ENCODE assay signal across 8 cellular contexts in the genomic region with DNA sequence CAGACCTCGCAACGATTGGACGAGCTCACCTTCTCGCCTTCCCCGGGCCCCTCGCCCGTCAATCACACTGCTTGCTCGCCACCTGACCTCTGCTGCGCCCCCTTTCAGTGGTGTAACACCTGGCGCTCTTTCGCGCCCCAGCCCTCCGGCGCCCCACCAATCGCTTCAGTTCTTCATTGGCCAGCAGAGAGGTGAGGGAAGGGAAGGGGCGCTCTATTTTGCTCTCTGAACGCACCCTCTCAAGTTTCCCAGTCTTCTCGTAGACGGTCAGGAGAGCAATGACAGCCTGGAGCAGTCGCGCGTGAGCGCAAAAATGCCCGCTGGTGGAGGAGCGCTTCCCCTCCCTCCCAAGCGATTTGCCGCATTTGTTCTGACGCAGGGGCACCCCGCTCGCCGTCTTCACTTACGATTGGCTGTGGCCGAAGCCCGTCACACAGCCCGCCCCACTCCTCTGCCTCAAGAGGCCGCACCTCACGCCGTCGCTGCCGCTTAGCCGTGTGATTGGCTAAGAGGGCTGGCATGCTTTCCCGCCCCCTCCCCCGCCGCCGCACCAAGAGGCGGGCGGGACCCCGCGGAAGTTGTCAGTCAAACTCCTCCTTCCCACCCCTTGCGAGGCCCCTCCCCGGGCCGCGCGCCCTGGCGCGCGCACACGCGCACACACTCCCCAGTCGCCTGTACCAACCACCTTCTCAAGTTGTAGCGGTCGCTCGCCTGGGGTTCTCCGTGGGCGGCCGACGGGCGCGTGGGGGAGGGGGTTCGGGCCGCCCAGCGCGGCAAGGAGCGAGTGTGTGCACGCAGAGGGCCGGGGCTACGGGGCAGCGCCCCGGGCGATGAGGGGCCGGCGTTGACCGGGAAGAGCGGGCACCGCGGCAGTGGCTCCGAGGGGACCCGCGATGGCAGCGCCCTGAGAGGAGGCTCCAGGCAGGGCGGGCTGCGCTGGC. TPM values are rescaled to one million over a fixed set of nuclear protein-coding genes. Genes with fewer than 3 reads are reported as not detected.
DNase-seq lines count a peak whose midpoint lies in the region; TF ChIP-seq lines count a peak whose summit lies in the region.

A gene (plus strand): TSS at position 667 of the 941 bp plus-strand sequence. CDS start 701 bp downstream, outside the sequence.

- H2AFZ ChIP-seq in neural cell (ENCODE audit: low read depth, low read length), result peak within 1 kb of the TSS; percentile 57

- no peaks in the 10 kb centered on the region for H3F3A ChIP-seq in neural cell (ENCODE audit: insufficient read depth, low read length, poor library complexity, severe bottlenecking)

- H3K9ac ChIP-seq in ES-I3 (ENCODE audit: low read depth, low read length) (peak within 1 kb of the TSS; percentile 68), neural cell (ENCODE audit: low read length) (peak within 1 kb of the TSS; percentile 66), stomach smooth muscle (ENCODE audit: low read length in 2 of 2) (peak within 1 kb of the TSS; percentile 93 to 94)

- peak; percentile 47 for TF ChIP-seq EP300 in neural cell (conservative IDR thresholded peaks at IDR 0.05; ENCODE audit: poor library complexity, severe bottlenecking)

- H3K4me1 ChIP-seq in ES-I3 (ENCODE audit: insufficient read depth, low read length) (peaks cover 7% of the 10 kb centered on the region), stomach smooth muscle (ENCODE audit: control insufficient read depth, insufficient read depth, low read length) (peaks cover 13% of the 10 kb centered on the region)

- TF ChIP-seq RAD21 in neural cell (conservative IDR thresholded peaks at IDR 0.05), result no peak

- peak within 1 kb of the TSS; percentile 85 for H3K4me3 ChIP-seq in H7 (ENCODE audit: insufficient read depth, low read depth, low read length)
- H3K4me3 ChIP-seq in neural cell (ENCODE audit: low read length), result peak within 1 kb of the TSS; percentile 81
- peak within 1 kb of the TSS; percentile 89 to 98 for H3K4me3 ChIP-seq in stomach smooth muscle (ENCODE audit: low read length in 2 of 2)

- H3K36me3 ChIP-seq in ES-I3 (ENCODE audit: insufficient read depth, low read length) (no peaks in the 10 kb centered on the region), H7 (replicated peaks; ENCODE audit: control insufficient read depth, insufficient read depth, low read length) (no peaks in the 10 kb centered on the region), neural cell (ENCODE audit: insufficient read depth, low read length) (no peaks in the 10 kb centered on the region), stomach smooth muscle (ENCODE audit: control insufficient read depth in 2 of 2, insufficient read depth in 2 of 2, low read length in 2 of 2) (no peaks in the 10 kb centered on the region)

- H3K9me3 ChIP-seq in ES-I3 (ENCODE audit: control insufficient read depth, insufficient read depth, low read length) (no peaks in the 10 kb centered on the region), neural cell (ENCODE audit: low read length) (no peaks in the 10 kb centered on the region), stomach smooth muscle (ENCODE audit: control insufficient read depth in 2 of 2, low read length in 2 of 2) (no peaks in the 10 kb centered on the region)

- H3K4me2 ChIP-seq in neural cell (ENCODE audit: low read length), result peak within 1 kb of the TSS; percentile 46

- H3K27ac ChIP-seq in neural cell (ENCODE audit: low read length) (peak within 1 kb of the TSS; percentile 41), stomach smooth muscle (ENCODE audit: low read length) (peak within 1 kb of the TSS; percentile 88)

- DNase-seq in H7 (peak; percentile 97), M059J (ENCODE audit: low read depth) (peak; percentile 98), SHP77 treated with DMSO at 0.1 percent for 48 hours (lab: John Stamatoyannopoulos, UW) (peak; percentile 96), activated gamma-delta T cell (lab: John Stamatoyannopoulos, UW) (peak; percentile 99), fibroblast of the conjunctiva (ENCODE audit: low read depth) (peak; percentile 99)

- H4K20me1 ChIP-seq in neural cell (ENCODE audit: insufficient read depth), result no peaks in the 10 kb centered on the region

- H3K27me3 ChIP-seq in H7 (ENCODE audit: control insufficient read depth, insufficient read depth, low read length) (no peaks in the 10 kb centered on the region), neural cell (ENCODE audit: insufficient read depth, low read depth, low read length) (no peaks in the 10 kb centered on the region), stomach smooth muscle (ENCODE audit: control insufficient read depth in 1 of 2, insufficient read depth in 2 of 2, low read length in 2 of 2) (no peaks in the 10 kb centered on the region)

- TF ChIP-seq CTCF in neural cell (IDR thresholded peaks at IDR 0.05; ENCODE audit: poor library complexity, severe bottlenecking), result peak; percentile 68

- no peaks in the 10 kb centered on the region for H3K9me2 ChIP-seq in neural cell (ENCODE audit: insufficient read depth, low read length)

- H3K79me2 ChIP-seq in neural cell (replicated peaks; ENCODE audit: insufficient read depth, low read length), result no peaks in the 10 kb centered on the region

TF ChIP-seq in neural cell, 6 proteins besides CTCF, POLR2A, EP300 and RAD21:
- TF ChIP-seq POLR2AphosphoS5 (IDR thresholded peaks at IDR 0.05) (peak; percentile 26), SMC3 (conservative IDR thresholded peaks at IDR 0.05; ENCODE audit: poor library complexity) (no peak), MXI1 (conservative IDR thresholded peaks at IDR 0.05; ENCODE audit: poor library complexity, severe bottlenecking) (peak; percentile 67), EZH2 (IDR thresholded peaks at IDR 0.05; ENCODE audit: borderline replicate concordance, insufficient read depth, low read length, poor library complexity, severe bottlenecking) (no peak), TAF1 (IDR thresholded peaks at IDR 0.05; ENCODE audit: low read depth) (peak; percentile 34)
- TF ChIP-seq, protein P1, sequence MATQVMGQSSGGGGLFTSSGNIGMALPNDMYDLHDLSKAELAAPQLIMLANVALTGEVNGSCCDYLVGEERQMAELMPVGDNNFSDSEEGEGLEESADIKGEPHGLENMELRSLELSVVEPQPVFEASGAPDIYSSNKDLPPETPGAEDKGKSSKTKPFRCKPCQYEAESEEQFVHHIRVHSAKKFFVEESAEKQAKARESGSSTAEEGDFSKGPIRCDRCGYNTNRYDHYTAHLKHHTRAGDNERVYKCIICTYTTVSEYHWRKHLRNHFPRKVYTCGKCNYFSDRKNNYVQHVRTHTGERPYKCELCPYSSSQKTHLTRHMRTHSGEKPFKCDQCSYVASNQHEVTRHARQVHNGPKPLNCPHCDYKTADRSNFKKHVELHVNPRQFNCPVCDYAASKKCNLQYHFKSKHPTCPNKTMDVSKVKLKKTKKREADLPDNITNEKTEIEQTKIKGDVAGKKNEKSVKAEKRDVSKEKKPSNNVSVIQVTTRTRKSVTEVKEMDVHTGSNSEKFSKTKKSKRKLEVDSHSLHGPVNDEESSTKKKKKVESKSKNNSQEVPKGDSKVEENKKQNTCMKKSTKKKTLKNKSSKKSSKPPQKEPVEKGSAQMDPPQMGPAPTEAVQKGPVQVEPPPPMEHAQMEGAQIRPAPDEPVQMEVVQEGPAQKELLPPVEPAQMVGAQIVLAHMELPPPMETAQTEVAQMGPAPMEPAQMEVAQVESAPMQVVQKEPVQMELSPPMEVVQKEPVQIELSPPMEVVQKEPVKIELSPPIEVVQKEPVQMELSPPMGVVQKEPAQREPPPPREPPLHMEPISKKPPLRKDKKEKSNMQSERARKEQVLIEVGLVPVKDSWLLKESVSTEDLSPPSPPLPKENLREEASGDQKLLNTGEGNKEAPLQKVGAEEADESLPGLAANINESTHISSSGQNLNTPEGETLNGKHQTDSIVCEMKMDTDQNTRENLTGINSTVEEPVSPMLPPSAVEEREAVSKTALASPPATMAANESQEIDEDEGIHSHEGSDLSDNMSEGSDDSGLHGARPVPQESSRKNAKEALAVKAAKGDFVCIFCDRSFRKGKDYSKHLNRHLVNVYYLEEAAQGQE (IDR thresholded peaks at IDR 0.05; ENCODE audit: borderline replicate concordance), result peak; percentile 50

RNA-seq across cellular contexts. Expression of the gene that starts here (rescaled TPM):
- total RNA-seq in H7 (2014; rRNA removed; shearing (Covaris generic)), result 65.3 and 72.5 TPM in 2 replicates
- 22.9 and 23.1 TPM in 2 replicates for total RNA-seq in M059J (2014; rRNA removed; shearing (Covaris generic))
- 4.4 and 5.9 TPM in 2 replicates for polyA plus RNA-seq in neural cell
- 3.5 and 3.7 TPM in 2 replicates for polyA minus RNA-seq in neural cell

Comparison
In these comparisons a context has a peak if more than half of its experiments do, and no peak if none do; other contexts are left out.
1. Peak in every context shown above with its lines: DNase-seq, H3K4me3 ChIP-seq and H3K27ac ChIP-seq.